Comparison of ENCODE assay signal across 9 cellular contexts in genomic region chr2:233399306-233400225, GRCh38. TPM values are rescaled to one million over a fixed set of nuclear protein-coding genes. Genes with fewer than 3 reads are reported as not detected.
A peak's percentile ranks its signal among the peaks of the same experiment; 100 is the strongest.
DNase-seq lines count a peak whose midpoint lies in the region; ATAC-seq and TF ChIP-seq lines count a peak whose summit lies in the region.
"Had no signal": no experiment of that assay in that cellular context is flagged by ENCODE, and none has a peak within 500 bp of the region (broad histone marks: within the 10 kb centered on the region; RNA-seq: fewer than 3 reads in every experiment).

No MANE protein-coding gene starts in this region.

- DNase-seq in activated CD4-positive, alpha-beta T cell treated with anti-CD3 and anti-CD28 coated beads for 4 hours = peak; percentile 39 to 55
- DNase-seq in activated CD4-positive, alpha-beta T cell treated with anti-CD3 and anti-CD28 coated beads for 1 hour = no peak
- peak; percentile 47 to 56 for DNase-seq in activated CD4-positive, alpha-beta T cell treated with anti-CD3 and anti-CD28 coated beads, Interleukin-2, amount 50 U/mL, for 48 hours
- DNase-seq in epithelial cell of proximal tubule (ENCODE audit: low read depth) (no peak), cerebellum (ENCODE audit: low spot score) (no peak), nucleus accumbens (lab: John Stamatoyannopoulos, UW) (no peak)
- DNase-seq in stimulated activated naive CD4-positive, alpha-beta T cell treated with Interleukin-2 at 50 U/mL for 16 hours (lab: John Stamatoyannopoulos, UW) = peak; percentile 37
- DNase-seq: NCI-H446 had no signal

- no peak overlapping the region for H3K4me3 ChIP-seq in epithelial cell of proximal tubule (ENCODE audit: low read depth, low read length)

- ATAC-seq in HG02970 (IDR thresholded peaks at IDR 0.05; ENCODE audit: low FRiP score, unreplicated experiment) = no peak

- TF ChIP-seq CTCF in epithelial cell of proximal tubule (conservative IDR thresholded peaks at IDR 0.05; ENCODE audit: low read depth, low read length) = peak; percentile 2

RNA-seq across cellular contexts. Expression of gene DGKD, which starts 45.3 kb away (rescaled TPM):
- total RNA-seq in epithelial cell of proximal tubule = 10.3 and 24.5 TPM in 2 replicates
- 50.8 TPM for total RNA-seq in cerebellum

Comparison
In these comparisons a context has a peak if more than half of its experiments do, and no peak if none do; other contexts are left out.
1. DNase-seq: peak in activated CD4-positive, alpha-beta T cell treated with anti-CD3 and anti-CD28 coated beads for 4 hours (2 of 2), activated CD4-positive, alpha-beta T cell treated with anti-CD3 and anti-CD28 coated beads, Interleukin-2, amount 50 U/mL, for 48 hours (2 of 2) and stimulated activated naive CD4-positive, alpha-beta T cell treated with Interleukin-2 at 50 U/mL for 16 hours (single experiment); none in activated CD4-positive, alpha-beta T cell treated with anti-CD3 and anti-CD28 coated beads for 1 hour (single experiment), epithelial cell of proximal tubule (single experiment), cerebellum (single experiment) and nucleus accumbens (0 of 56).